Comparison of ENCODE assay signal across 9 cellular contexts in the genomic region with DNA sequence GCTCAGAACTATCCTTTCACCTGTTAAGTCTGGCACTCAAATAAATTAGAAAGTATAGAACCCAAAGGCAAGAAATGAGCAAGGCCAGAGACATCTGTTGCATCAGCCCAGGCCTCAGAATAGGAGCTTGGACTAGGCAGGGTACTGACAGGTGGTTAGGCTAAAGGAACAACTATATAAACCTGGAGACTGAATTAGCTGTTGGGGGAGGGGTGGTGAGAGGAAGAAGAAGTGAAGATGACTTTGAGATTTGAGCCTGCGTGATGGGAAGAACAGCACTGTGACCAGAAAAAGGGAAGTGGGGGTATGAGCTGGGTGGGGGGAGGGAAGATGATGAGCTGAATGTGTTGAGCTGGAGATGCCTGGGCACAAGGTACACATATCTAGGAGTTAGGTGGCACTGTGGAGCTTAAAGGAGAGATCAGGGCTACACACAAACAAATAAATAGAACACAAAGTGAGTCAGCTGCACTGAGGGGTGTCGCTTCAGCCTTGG.
DNase-seq lines count a peak whose midpoint lies in the region; ATAC-seq and TF ChIP-seq lines count a peak whose summit lies in the region.
"Had no signal": no experiment of that assay in that cellular context is flagged by ENCODE, and none has a peak within 500 bp of the region (broad histone marks: within the 10 kb centered on the region; RNA-seq: fewer than 3 reads in every experiment).

No MANE protein-coding gene starts in this region.

- no peak for TF ChIP-seq POLR2A in breast epithelium (IDR thresholded peaks at IDR 0.05)

- no peaks in the 10 kb centered on the region for H3K4me1 ChIP-seq in breast epithelium

- peak; percentile 33 for DNase-seq in MCF 10A (ENCODE audit: unreplicated experiment)
- DNase-seq in breast epithelium (ENCODE audit: low spot score in 2 of 2), result no peak
- peak; percentile 29 for DNase-seq in SW480 (ENCODE audit: low spot score)
- peak; percentile 65 for DNase-seq in stimulated activated naive B cell treated with anti-CD40 and anti-IgM and Interleukin-4, amounts not matched to agents 10 μg/mL and 1 μg/mL and 100 μg/mL, for 72 hours
- no peak for DNase-seq in activated CD4-positive, alpha-beta T cell treated with anti-CD3 and anti-CD28 coated beads, Interleukin-2, amount 10 ng/mL, durations not matched to agents 24 days and 14 days
- DNase-seq in hippocampal formation (lab: John Stamatoyannopoulos, UW), result no peak

- H3K4me1 Mint-ChIP-seq in MCF 10A (ENCODE audit: insufficient read depth, unreplicated experiment), result peaks cover 21% of the 10 kb centered on the region
- peaks cover 48 to 58% of the 10 kb centered on the region in 2 donors for H3K4me1 Mint-ChIP-seq in stimulated activated naive B cell treated with anti-CD40 and anti-IgM and Interleukin-4, amounts not matched to agents 10 μg/mL and 1 μg/mL and 100 μg/mL, for 72 hours
- peaks cover 26% of the 10 kb centered on the region for H3K4me1 Mint-ChIP-seq in activated CD4-positive, alpha-beta T cell treated with anti-CD3 and anti-CD28 coated beads, Interleukin-2, amount 10 ng/mL, durations not matched to agents 24 days and 14 days

- peak; percentile 43 for ATAC-seq in HG03103 (IDR thresholded peaks at IDR 0.05; ENCODE audit: low read depth, unreplicated experiment)
- peak; percentile 41 to 49 for ATAC-seq in stimulated activated naive B cell treated with anti-CD40 and anti-IgM and Interleukin-4, amounts not matched to agents 10 μg/mL and 1 μg/mL and 100 μg/mL, for 72 hours (replicated peaks)
- ATAC-seq in SK-N-SH treated with all-trans-retinoic acid at 6 μM for 48 hours, result no peak; the same call in 2 of the 3 replicates
- ATAC-seq: activated T-helper 17 cell treated with anti-CD3 and anti-CD28 coated beads, Interleukin-2, amount 50 U/mL, for 72 hours had no signal

- CTCF ChIA-PET in MCF 10A (lab: Yijun Ruan, JAX), result no interaction called here

- H3K36me3 Mint-ChIP-seq in MCF 10A (ENCODE audit: insufficient read depth, unreplicated experiment), result no peaks in the 10 kb centered on the region
- no peaks in the 10 kb centered on the region for H3K36me3 Mint-ChIP-seq in stimulated activated naive B cell treated with anti-CD40 and anti-IgM and Interleukin-4, amounts not matched to agents 10 μg/mL and 1 μg/mL and 100 μg/mL, for 72 hours
- no peaks in the 10 kb centered on the region for H3K36me3 Mint-ChIP-seq in activated CD4-positive, alpha-beta T cell treated with anti-CD3 and anti-CD28 coated beads, Interleukin-2, amount 10 ng/mL, durations not matched to agents 24 days and 14 days (ENCODE audit: low read depth)

- peaks cover 5% of the 10 kb centered on the region for H3K9me3 Mint-ChIP-seq in MCF 10A (ENCODE audit: unreplicated experiment)
- no peaks in the 10 kb centered on the region for H3K9me3 Mint-ChIP-seq in stimulated activated naive B cell treated with anti-CD40 and anti-IgM and Interleukin-4, amounts not matched to agents 10 μg/mL and 1 μg/mL and 100 μg/mL, for 72 hours
- H3K9me3 Mint-ChIP-seq in activated CD4-positive, alpha-beta T cell treated with anti-CD3 and anti-CD28 coated beads, Interleukin-2, amount 10 ng/mL, durations not matched to agents 24 days and 14 days, result peaks cover 12% of the 10 kb centered on the region
- H3K9me3 Mint-ChIP-seq: activated T-helper 17 cell treated with anti-CD3 and anti-CD28 coated beads, Interleukin-2, amount 50 U/mL, for 72 hours had no signal

- H3K4me3 Mint-ChIP-seq in MCF 10A (ENCODE audit: unreplicated experiment), result no peak overlapping the region
- peak overlapping the region; percentile 0 to 37 for H3K4me3 Mint-ChIP-seq in stimulated activated naive B cell treated with anti-CD40 and anti-IgM and Interleukin-4, amounts not matched to agents 10 μg/mL and 1 μg/mL and 100 μg/mL, for 72 hours
- no peak overlapping the region for H3K4me3 Mint-ChIP-seq in activated CD4-positive, alpha-beta T cell treated with anti-CD3 and anti-CD28 coated beads, Interleukin-2, amount 10 ng/mL, durations not matched to agents 24 days and 14 days
- H3K4me3 Mint-ChIP-seq: activated T-helper 17 cell treated with anti-CD3 and anti-CD28 coated beads, Interleukin-2, amount 50 U/mL, for 72 hours had no signal

- no peaks in the 10 kb centered on the region for H3K27me3 ChIP-seq in breast epithelium

- H3K9me3 ChIP-seq in breast epithelium, result no peaks in the 10 kb centered on the region

- BruUV-seq in MCF 10A (replicated peaks; lab: Mats Ljungman, UMichigan), result no TSS peak

- TF ChIP-seq CTCF in MCF 10A (IDR thresholded peaks at IDR 0.05; ENCODE audit: unreplicated experiment) (no peak), breast epithelium (IDR thresholded peaks at IDR 0.05) (no peak)

- POLR2A ChIA-PET in MCF 10A (lab: Yijun Ruan, JAX), result interaction anchor here (1.0 kb wide), 1 partner anchor 100 kb away, joined by 4 read pairs; no protein-coding TSS in a partner anchor

- H3K36me3 ChIP-seq in breast epithelium, result no peaks in the 10 kb centered on the region

- H3K27ac Mint-ChIP-seq in MCF 10A (ENCODE audit: low read depth, unreplicated experiment), result no peak overlapping the region
- H3K27ac Mint-ChIP-seq in stimulated activated naive B cell treated with anti-CD40 and anti-IgM and Interleukin-4, amounts not matched to agents 10 μg/mL and 1 μg/mL and 100 μg/mL, for 72 hours, result peak overlapping the region; percentile 89
- no peak overlapping the region for H3K27ac Mint-ChIP-seq in activated CD4-positive, alpha-beta T cell treated with anti-CD3 and anti-CD28 coated beads, Interleukin-2, amount 10 ng/mL, durations not matched to agents 24 days and 14 days
- H3K27ac Mint-ChIP-seq: activated T-helper 17 cell treated with anti-CD3 and anti-CD28 coated beads, Interleukin-2, amount 50 U/mL, for 72 hours had no signal

- no peaks in the 10 kb centered on the region for H3K27me3 Mint-ChIP-seq in MCF 10A (ENCODE audit: insufficient read depth, unreplicated experiment)
- H3K27me3 Mint-ChIP-seq in stimulated activated naive B cell treated with anti-CD40 and anti-IgM and Interleukin-4, amounts not matched to agents 10 μg/mL and 1 μg/mL and 100 μg/mL, for 72 hours, result no peaks in the 10 kb centered on the region
- peaks cover 3% of the 10 kb centered on the region for H3K27me3 Mint-ChIP-seq in activated CD4-positive, alpha-beta T cell treated with anti-CD3 and anti-CD28 coated beads, Interleukin-2, amount 10 ng/mL, durations not matched to agents 24 days and 14 days
- H3K27me3 Mint-ChIP-seq: activated T-helper 17 cell treated with anti-CD3 and anti-CD28 coated beads, Interleukin-2, amount 50 U/mL, for 72 hours had no signal

- no peak overlapping the region for H3K4me3 ChIP-seq in breast epithelium

- H3K27ac ChIP-seq in breast epithelium, result no peak overlapping the region

- intact Hi-C loops in MCF 10A (cut with micrococcal nuclease), result no loop called here
- intact Hi-C loops in breast epithelium (cut with DNase I; ENCODE audit: low total_unique reads), result no loop called here
- intact Hi-C loops in activated CD4-positive, alpha-beta T cell treated with anti-CD3 and anti-CD28 coated beads, Interleukin-2, amount 10 ng/mL, durations not matched to agents 24 days and 14 days (cut with micrococcal nuclease), result no loop called here

TF ChIP-seq in SK-N-SH treated with all-trans-retinoic acid at 6 μM for 48 hours, 23 proteins besides CTCF, POLR2A, EP300 and RAD21:
- TF ChIP-seq PPARA (CRISPR knock-in tag; IDR thresholded peaks at IDR 0.05; ENCODE audit: borderline replicate concordance), result no peak
- TF ChIP-seq ARNTL (CRISPR knock-in tag; IDR thresholded peaks at IDR 0.05; ENCODE audit: borderline replicate concordance, low read depth), result no peak
- TF ChIP-seq ZFP30 (CRISPR knock-in tag; IDR thresholded peaks at IDR 0.05), result no peak
- TF ChIP-seq TCF4 (CRISPR knock-in tag; IDR thresholded peaks at IDR 0.05; ENCODE audit: borderline replicate concordance), result no peak
- TF ChIP-seq TOX (CRISPR knock-in tag; IDR thresholded peaks at IDR 0.05; ENCODE audit: borderline replicate concordance), result no peak
- no peak for TF ChIP-seq ZC3H10 (CRISPR knock-in tag; IDR thresholded peaks at IDR 0.05)
- TF ChIP-seq SNAI2 (CRISPR knock-in tag; IDR thresholded peaks at IDR 0.05), result no peak
- TF ChIP-seq ZNF565 (CRISPR knock-in tag; conservative IDR thresholded peaks at IDR 0.05; ENCODE audit: low read depth), result no peak
- TF ChIP-seq ZFP3 (CRISPR knock-in tag; IDR thresholded peaks at IDR 0.05), result no peak
- TF ChIP-seq RARB (CRISPR knock-in tag; IDR thresholded peaks at IDR 0.05), result no peak
- TF ChIP-seq, protein P1, sequence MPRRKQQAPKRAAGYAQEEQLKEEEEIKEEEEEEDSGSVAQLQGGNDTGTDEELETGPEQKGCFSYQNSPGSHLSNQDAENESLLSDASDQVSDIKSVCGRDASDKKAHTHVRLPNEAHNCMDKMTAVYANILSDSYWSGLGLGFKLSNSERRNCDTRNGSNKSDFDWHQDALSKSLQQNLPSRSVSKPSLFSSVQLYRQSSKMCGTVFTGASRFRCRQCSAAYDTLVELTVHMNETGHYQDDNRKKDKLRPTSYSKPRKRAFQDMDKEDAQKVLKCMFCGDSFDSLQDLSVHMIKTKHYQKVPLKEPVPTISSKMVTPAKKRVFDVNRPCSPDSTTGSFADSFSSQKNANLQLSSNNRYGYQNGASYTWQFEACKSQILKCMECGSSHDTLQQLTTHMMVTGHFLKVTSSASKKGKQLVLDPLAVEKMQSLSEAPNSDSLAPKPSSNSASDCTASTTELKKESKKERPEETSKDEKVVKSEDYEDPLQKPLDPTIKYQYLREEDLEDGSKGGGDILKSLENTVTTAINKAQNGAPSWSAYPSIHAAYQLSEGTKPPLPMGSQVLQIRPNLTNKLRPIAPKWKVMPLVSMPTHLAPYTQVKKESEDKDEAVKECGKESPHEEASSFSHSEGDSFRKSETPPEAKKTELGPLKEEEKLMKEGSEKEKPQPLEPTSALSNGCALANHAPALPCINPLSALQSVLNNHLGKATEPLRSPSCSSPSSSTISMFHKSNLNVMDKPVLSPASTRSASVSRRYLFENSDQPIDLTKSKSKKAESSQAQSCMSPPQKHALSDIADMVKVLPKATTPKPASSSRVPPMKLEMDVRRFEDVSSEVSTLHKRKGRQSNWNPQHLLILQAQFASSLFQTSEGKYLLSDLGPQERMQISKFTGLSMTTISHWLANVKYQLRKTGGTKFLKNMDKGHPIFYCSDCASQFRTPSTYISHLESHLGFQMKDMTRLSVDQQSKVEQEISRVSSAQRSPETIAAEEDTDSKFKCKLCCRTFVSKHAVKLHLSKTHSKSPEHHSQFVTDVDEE (CRISPR knock-in tag; IDR thresholded peaks at IDR 0.05), result no peak
- TF ChIP-seq BACH2 (CRISPR knock-in tag; IDR thresholded peaks at IDR 0.05; ENCODE audit: borderline replicate concordance), result no peak
- TF ChIP-seq ZNF8 (CRISPR knock-in tag; IDR thresholded peaks at IDR 0.05), result no peak

Comparison
In these comparisons a context has a peak if more than half of its experiments do, and no peak if none do; other contexts are left out.
1. DNase-seq: peak in MCF 10A (single experiment), SW480 (single experiment) and stimulated activated naive B cell treated with anti-CD40 and anti-IgM and Interleukin-4, amounts not matched to agents 10 μg/mL and 1 μg/mL and 100 μg/mL, for 72 hours (single experiment); none in breast epithelium (0 of 2), activated CD4-positive, alpha-beta T cell treated with anti-CD3 and anti-CD28 coated beads, Interleukin-2, amount 10 ng/mL, durations not matched to agents 24 days and 14 days (single experiment) and hippocampal formation (0 of 2).
2. H3K4me3 Mint-ChIP-seq: peak in stimulated activated naive B cell treated with anti-CD40 and anti-IgM and Interleukin-4, amounts not matched to agents 10 μg/mL and 1 μg/mL and 100 μg/mL, for 72 hours (2 of 2); none in MCF 10A (single experiment) and activated CD4-positive, alpha-beta T cell treated with anti-CD3 and anti-CD28 coated beads, Interleukin-2, amount 10 ng/mL, durations not matched to agents 24 days and 14 days (single experiment).